In genomic region chr9:133760713-133761290, GRCh38 we compare ENCODE assay signal across 18 cellular contexts. TPM values are rescaled to one million over a fixed set of nuclear protein-coding genes. Genes with fewer than 3 reads are reported as not detected.
DNase-seq lines count a peak whose midpoint lies in the region; ATAC-seq lines count a peak whose summit lies in the region.
"Had no signal": no experiment of that assay in that cellular context is flagged by ENCODE, and none has a peak within 500 bp of the region (broad histone marks: within the 10 kb centered on the region; RNA-seq: fewer than 3 reads in every experiment).

No MANE protein-coding gene starts in this region.

- intact Hi-C loops in activated CD4-positive, alpha-beta T cell treated with anti-CD3 and anti-CD28 coated beads, Interleukin-2, amount 10 ng/mL, durations not matched to agents 24 days and 14 days (cut with micrococcal nuclease): no loop called here

- H3K27me3 ChIP-seq in H7 (ENCODE audit: control insufficient read depth, insufficient read depth, low read length): no peaks in the 10 kb centered on the region

- peaks cover 2% of the 10 kb centered on the region in 2 donors for H3K4me1 Mint-ChIP-seq in stimulated activated naive B cell treated with anti-CD40 and anti-IgM and Interleukin-4, amounts not matched to agents 10 μg/mL and 1 μg/mL and 100 μg/mL, for 72 hours
- H3K4me1 Mint-ChIP-seq in activated CD4-positive, alpha-beta T cell treated with anti-CD3 and anti-CD28 coated beads, Interleukin-2, amount 10 ng/mL, durations not matched to agents 24 days and 14 days: no peaks in the 10 kb centered on the region

- peaks cover 48 to 61% of the 10 kb centered on the region in 2 donors for H3K36me3 Mint-ChIP-seq in stimulated activated naive B cell treated with anti-CD40 and anti-IgM and Interleukin-4, amounts not matched to agents 10 μg/mL and 1 μg/mL and 100 μg/mL, for 72 hours
- no peaks in the 10 kb centered on the region for H3K36me3 Mint-ChIP-seq in activated CD4-positive, alpha-beta T cell treated with anti-CD3 and anti-CD28 coated beads, Interleukin-2, amount 10 ng/mL, durations not matched to agents 24 days and 14 days (ENCODE audit: low read depth)

- no peak for ATAC-seq in left lobe of liver
- no peak for ATAC-seq in stimulated activated naive B cell treated with anti-CD40 and anti-IgM and Interleukin-4, amounts not matched to agents 10 μg/mL and 1 μg/mL and 100 μg/mL, for 72 hours (replicated peaks)
- ATAC-seq: A549, GM12878 had no signal

- no peaks in the 10 kb centered on the region for H3K9me3 Mint-ChIP-seq in stimulated activated naive B cell treated with anti-CD40 and anti-IgM and Interleukin-4, amounts not matched to agents 10 μg/mL and 1 μg/mL and 100 μg/mL, for 72 hours
- peaks cover 4% of the 10 kb centered on the region for H3K9me3 Mint-ChIP-seq in activated CD4-positive, alpha-beta T cell treated with anti-CD3 and anti-CD28 coated beads, Interleukin-2, amount 10 ng/mL, durations not matched to agents 24 days and 14 days
- H3K9me3 Mint-ChIP-seq: CD4-positive, alpha-beta T cell; H9 had no signal

- no peaks in the 10 kb centered on the region for H3K27me3 Mint-ChIP-seq in stimulated activated naive B cell treated with anti-CD40 and anti-IgM and Interleukin-4, amounts not matched to agents 10 μg/mL and 1 μg/mL and 100 μg/mL, for 72 hours
- no peaks in the 10 kb centered on the region for H3K27me3 Mint-ChIP-seq in activated CD4-positive, alpha-beta T cell treated with anti-CD3 and anti-CD28 coated beads, Interleukin-2, amount 10 ng/mL, durations not matched to agents 24 days and 14 days
- H3K27me3 Mint-ChIP-seq: CD4-positive, alpha-beta T cell had no signal

- H3K4me3 ChIP-seq in H7 (ENCODE audit: insufficient read depth, low read depth, low read length): no peak overlapping the region
- H3K4me3 ChIP-seq: A549, GM12878 had no signal

- no peak overlapping the region for H3K4me3 Mint-ChIP-seq in stimulated activated naive B cell treated with anti-CD40 and anti-IgM and Interleukin-4, amounts not matched to agents 10 μg/mL and 1 μg/mL and 100 μg/mL, for 72 hours
- no peak overlapping the region for H3K4me3 Mint-ChIP-seq in activated CD4-positive, alpha-beta T cell treated with anti-CD3 and anti-CD28 coated beads, Interleukin-2, amount 10 ng/mL, durations not matched to agents 24 days and 14 days
- H3K4me3 Mint-ChIP-seq: CD4-positive, alpha-beta T cell; H9 had no signal

- peak; percentile 2 for DNase-seq in activated effector memory CD4-positive, alpha-beta T cell treated with anti-CD3 and anti-CD28 coated beads, Interleukin-2, amount 50 U/mL, for 16 hours
- no peak for DNase-seq in activated effector memory CD4-positive, alpha-beta T cell treated with Interleukin-2 at 50 U/mL for 16 hours
- DNase-seq in H7 (peak; percentile 60), left lobe of liver (ENCODE audit: low spot score) (peak; percentile 29), GM03348 (ENCODE audit: low spot score) (no peak), GF-D8 (lab: John Stamatoyannopoulos, UW) (no peak)
- no peak for DNase-seq in stimulated activated naive B cell treated with anti-CD40 and anti-IgM and Interleukin-4, amounts not matched to agents 10 μg/mL and 1 μg/mL and 100 μg/mL, for 72 hours
- no peak for DNase-seq in activated CD4-positive, alpha-beta T cell treated with anti-CD3 and anti-CD28 coated beads, Interleukin-2, amount 10 ng/mL, durations not matched to agents 24 days and 14 days
- DNase-seq: AML-193; Caco-2; CD4-positive, alpha-beta T cell; DMS153; DMS79; GDM1; GOT3 had no signal

- H3K27ac Mint-ChIP-seq in stimulated activated naive B cell treated with anti-CD40 and anti-IgM and Interleukin-4, amounts not matched to agents 10 μg/mL and 1 μg/mL and 100 μg/mL, for 72 hours: peak overlapping the region; percentile 75
- H3K27ac Mint-ChIP-seq in activated CD4-positive, alpha-beta T cell treated with anti-CD3 and anti-CD28 coated beads, Interleukin-2, amount 10 ng/mL, durations not matched to agents 24 days and 14 days: no peak overlapping the region
- H3K27ac Mint-ChIP-seq: CD4-positive, alpha-beta T cell; H9 had no signal

- peaks cover 3% of the 10 kb centered on the region; the same call in 1 of the 2 replicates for H3K36me3 ChIP-seq in H7 (replicated peaks; ENCODE audit: control insufficient read depth, insufficient read depth, low read length)

RNA-seq across cellular contexts. Expression of gene SARDH, which starts 22.6 kb away (rescaled TPM):
- 7.3 and 9.9 TPM in 2 replicates for total RNA-seq in H7 (2014; rRNA removed; shearing (Covaris generic))
- total RNA-seq in left lobe of liver: 208 TPM
- 0.54 and 0.68 TPM in 2 replicates for total RNA-seq in activated CD4-positive, alpha-beta T cell treated with anti-CD3 and anti-CD28 coated beads, Interleukin-2, amount 10 ng/mL, durations not matched to agents 24 days and 14 days

Comparison
In these comparisons a context has a peak if more than half of its experiments do, and no peak if none do; other contexts are left out.
1. DNase-seq: peak in activated effector memory CD4-positive, alpha-beta T cell treated with anti-CD3 and anti-CD28 coated beads, Interleukin-2, amount 50 U/mL, for 16 hours (single experiment), H7 (single experiment) and left lobe of liver (single experiment); none in activated effector memory CD4-positive, alpha-beta T cell treated with Interleukin-2 at 50 U/mL for 16 hours (single experiment), stimulated activated naive B cell treated with anti-CD40 and anti-IgM and Interleukin-4, amounts not matched to agents 10 μg/mL and 1 μg/mL and 100 μg/mL, for 72 hours (single experiment), GM03348 (single experiment), GF-D8 (single experiment) and activated CD4-positive, alpha-beta T cell treated with anti-CD3 and anti-CD28 coated beads, Interleukin-2, amount 10 ng/mL, durations not matched to agents 24 days and 14 days (single experiment).
2. RNA of gene SARDH, which starts 22.6 kb away (total RNA-seq): 208 TPM in left lobe of liver (single experiment); 7.3 to 9.9 TPM in H7 and 0.54 to 0.68 TPM in activated CD4-positive, alpha-beta T cell treated with anti-CD3 and anti-CD28 coated beads, Interleukin-2, amount 10 ng/mL, durations not matched to agents 24 days and 14 days; every median in the first group is over 10 times any median in the second.